ENCODE assay signal across 23 cellular contexts in genomic region chr3:151998744-151999143, GRCh38.
"Had no signal": no experiment of that assay in that cellular context is flagged by ENCODE, and none has a peak within 500 bp of the region (broad histone marks: within the 10 kb centered on the region; RNA-seq: fewer than 3 reads in every experiment).

No MANE protein-coding gene starts in this region.

- DNase-seq: activated CD4-positive, alpha-beta memory T cell treated with anti-CD3 and anti-CD28 coated beads, Interleukin-2, amount 10 ng/mL, durations not matched to agents 7 days and 5 days; activated CD4-positive, alpha-beta T cell treated with anti-CD3 and anti-CD28 coated beads for 1 hour; activated CD4-positive, alpha-beta T cell treated with anti-CD3 and anti-CD28 coated beads for 4 hours; activated CD4-positive, alpha-beta T cell treated with anti-CD3 and anti-CD28 coated beads, Interleukin-2, amount 10 ng/mL, durations not matched to agents 7 days and 5 days; activated CD4-positive, alpha-beta T cell treated with anti-CD3 and anti-CD28 coated beads, Interleukin-2, amount 50 U/mL, for 4 hours; activated CD8-positive, alpha-beta memory T cell treated with anti-CD3 and anti-CD28 coated beads, Interleukin-2, amount 50 U/mL, for 48 hours; activated gamma-delta T cell; activated naive CD4-positive, alpha-beta T cell; activated naive CD4-positive, alpha-beta T cell treated with anti-CD3 and anti-CD28 coated beads, Interleukin-2, amount 10 ng/mL, durations not matched to agents 7 days and 5 days; activated naive CD8-positive, alpha-beta T cell treated with anti-CD3 and anti-CD28 coated beads, Interleukin-2, amount 10 ng/mL, durations not matched to agents 7 days and 5 days; activated T-cell treated with anti-CD3 and anti-CD28 coated beads for 4 hours; activated T-cell treated with anti-CD3 and anti-CD28 coated beads, Interleukin-2, amount 50 U/mL, for 24 hours; activated T-cell treated with anti-CD3 and anti-CD28 coated beads, Interleukin-2, amount 50 U/mL, for 72 hours; amygdala; aorta; body of pancreas; caudate nucleus; effector CD8-positive, alpha-beta T cell; foreskin melanocyte; heart right ventricle; T-helper 2 cell had no signal

- H3K4me3 ChIP-seq: body of pancreas, gastroesophageal sphincter, heart right ventricle, hepatocyte had no signal
